Comparison of ENCODE assay signal across 18 cellular contexts in the genomic region with DNA sequence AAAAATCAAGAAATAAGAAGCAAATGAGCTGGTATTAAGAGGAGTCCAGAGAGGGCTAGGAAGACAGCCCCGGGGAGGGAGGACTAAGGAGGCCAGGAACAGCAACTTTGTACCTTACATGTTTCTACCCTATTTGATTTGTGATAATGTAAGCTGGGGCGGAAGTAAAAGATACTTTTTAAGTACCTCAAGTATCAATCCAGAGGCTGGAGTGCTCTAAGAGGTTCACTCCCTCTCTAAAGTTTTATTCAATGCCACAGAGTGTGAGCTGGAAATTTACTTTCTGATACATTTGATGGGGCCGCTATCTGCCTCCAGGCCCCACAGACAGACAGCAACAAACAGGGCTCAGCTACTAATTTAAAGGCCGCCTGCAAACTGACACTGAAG. TPM values are rescaled to one million over a fixed set of nuclear protein-coding genes. Genes with fewer than 3 reads are reported as not detected.
DNase-seq lines count a peak whose midpoint lies in the region; ATAC-seq and TF ChIP-seq lines count a peak whose summit lies in the region.
"Had no signal": no experiment of that assay in that cellular context is flagged by ENCODE, and none has a peak within 500 bp of the region (broad histone marks: within the 10 kb centered on the region; RNA-seq: fewer than 3 reads in every experiment).

No MANE protein-coding gene starts in this region.

- ATAC-seq in WTC11 (no peak), lower lobe of right lung (peak; percentile 49 to 73), upper lobe of left lung (ENCODE audit: low FRiP score in 2 of 2) (no peak), GM18520 (IDR thresholded peaks at IDR 0.05; ENCODE audit: unreplicated experiment) (no peak)
- ATAC-seq: gastroesophageal sphincter had no signal

- H3K27ac ChIP-seq in lower lobe of right lung = peak overlapping the region; percentile 53
- H3K27ac ChIP-seq in upper lobe of left lung = peak overlapping the region in 3 of 4 donors; percentile 89 to 95 (median 94)
- H3K27ac ChIP-seq: ascending aorta had no signal

- no peaks in the 10 kb centered on the region for H3K27me3 ChIP-seq in lower lobe of right lung (ENCODE audit: low read depth)
- H3K27me3 ChIP-seq in upper lobe of left lung = no peaks in the 10 kb centered on the region
- H3K27me3 ChIP-seq: ascending aorta, esophagus squamous epithelium, gastroesophageal sphincter had no signal

- peak overlapping the region; percentile 47 for H3K27ac Mint-ChIP-seq in activated naive CD4-positive, alpha-beta T cell treated with anti-CD3 and anti-CD28 coated beads, Interleukin-2, amount 50 U/mL, for 24 hours
- peak overlapping the region; percentile 57; the same call in 1 of the 2 replicates for H3K27ac Mint-ChIP-seq in WTC11

- H3K4me1 ChIP-seq in lower lobe of right lung = peaks cover 84% of the 10 kb centered on the region
- H3K4me1 ChIP-seq in upper lobe of left lung = peaks cover 64 to 82% (median 68%) of the 10 kb centered on the region in 4 donors

- CTCF ChIA-PET in WTC11 (lab: Charles Lee) = no interaction called here

- H3K9me3 Mint-ChIP-seq in activated naive CD4-positive, alpha-beta T cell treated with anti-CD3 and anti-CD28 coated beads, Interleukin-2, amount 50 U/mL, for 24 hours = no peaks in the 10 kb centered on the region
- no peaks in the 10 kb centered on the region for H3K9me3 Mint-ChIP-seq in WTC11
- H3K9me3 Mint-ChIP-seq: neural crest cell had no signal

- 66 to 76% methylated on average over 4 of the region's 4 CpGs for WGBS in upper lobe of left lung, 2 donors

- peaks cover 41% of the 10 kb centered on the region for H3K36me3 ChIP-seq in lower lobe of right lung
- peaks cover 0 to 48% (median 16%) of the 10 kb centered on the region in 4 donors for H3K36me3 ChIP-seq in upper lobe of left lung

- POLR2A ChIA-PET in WTC11 (lab: Charles Lee) = no interaction called here

- peaks cover 6% of the 10 kb centered on the region for H3K36me3 Mint-ChIP-seq in activated naive CD4-positive, alpha-beta T cell treated with anti-CD3 and anti-CD28 coated beads, Interleukin-2, amount 50 U/mL, for 24 hours
- H3K36me3 Mint-ChIP-seq in WTC11 = peaks cover 43% of the 10 kb centered on the region

- no peak for DNase-seq in activated naive CD4-positive, alpha-beta T cell treated with Interleukin-2 at 50 U/mL for 16 hours
- DNase-seq in WTC11 (ENCODE audit: low spot score) = no peak
- no peak for DNase-seq in lower lobe of right lung
- DNase-seq in upper lobe of left lung = no peak
- no peak for DNase-seq in H4 (ENCODE audit: low spot score)
- DNase-seq in NCI-H1092 (lab: John Stamatoyannopoulos, UW) = no peak
- DNase-seq: activated effector memory CD4-positive, alpha-beta T cell treated with Interleukin-2 at 50 U/mL for 16 hours; effector memory CD4-positive, alpha-beta T cell; esophagus squamous epithelium; NCI-H1105 treated with DMSO at 0.1 percent for 48 hours; NCI-H2107; SK-N-SH; T-helper 9 cell had no signal

- no peak for TF ChIP-seq EP300 in upper lobe of left lung (IDR thresholded peaks at IDR 0.05)

- H3K27me3 Mint-ChIP-seq in activated naive CD4-positive, alpha-beta T cell treated with anti-CD3 and anti-CD28 coated beads, Interleukin-2, amount 50 U/mL, for 24 hours = no peaks in the 10 kb centered on the region
- no peaks in the 10 kb centered on the region for H3K27me3 Mint-ChIP-seq in WTC11 (ENCODE audit: low read depth)

- H3K4me3 ChIP-seq in lower lobe of right lung = no peak overlapping the region
- H3K4me3 ChIP-seq in upper lobe of left lung = no peak overlapping the region
- H3K4me3 ChIP-seq: ascending aorta, esophagus squamous epithelium, gastroesophageal sphincter had no signal

- TF ChIP-seq CTCF in WTC11 (IDR thresholded peaks at IDR 0.05) (no peak), lower lobe of right lung (IDR thresholded peaks at IDR 0.05) (no peak), upper lobe of left lung (IDR thresholded peaks at IDR 0.05) (no peak)

- intact Hi-C loops in lower lobe of right lung (cut with DNase I) = no loop called here

- TF ChIP-seq POLR2A in upper lobe of left lung (IDR thresholded peaks at IDR 0.05) = no peak

- H3K4me3 Mint-ChIP-seq in activated naive CD4-positive, alpha-beta T cell treated with anti-CD3 and anti-CD28 coated beads, Interleukin-2, amount 50 U/mL, for 24 hours = no peak overlapping the region
- no peak overlapping the region for H3K4me3 Mint-ChIP-seq in WTC11
- H3K4me3 Mint-ChIP-seq: neural crest cell had no signal

- H3K4me1 Mint-ChIP-seq in activated naive CD4-positive, alpha-beta T cell treated with anti-CD3 and anti-CD28 coated beads, Interleukin-2, amount 50 U/mL, for 24 hours = peaks cover 18% of the 10 kb centered on the region
- H3K4me1 Mint-ChIP-seq in WTC11 = peaks cover 39% of the 10 kb centered on the region

- H3K9me3 ChIP-seq in lower lobe of right lung (no peaks in the 10 kb centered on the region), upper lobe of left lung (no peaks in the 10 kb centered on the region)
- H3K9me3 ChIP-seq: ascending aorta, esophagus squamous epithelium, gastroesophageal sphincter, SK-N-SH had no signal

TF ChIP-seq in WTC11, 78 proteins besides CTCF, POLR2A, EP300 and RAD21:
- TF ChIP-seq ERG (CRISPR knock-in tag; IDR thresholded peaks at IDR 0.05) = no peak
- no peak for TF ChIP-seq CBFB (CRISPR knock-in tag; IDR thresholded peaks at IDR 0.05; ENCODE audit: low read depth)
- TF ChIP-seq, protein P1, sequence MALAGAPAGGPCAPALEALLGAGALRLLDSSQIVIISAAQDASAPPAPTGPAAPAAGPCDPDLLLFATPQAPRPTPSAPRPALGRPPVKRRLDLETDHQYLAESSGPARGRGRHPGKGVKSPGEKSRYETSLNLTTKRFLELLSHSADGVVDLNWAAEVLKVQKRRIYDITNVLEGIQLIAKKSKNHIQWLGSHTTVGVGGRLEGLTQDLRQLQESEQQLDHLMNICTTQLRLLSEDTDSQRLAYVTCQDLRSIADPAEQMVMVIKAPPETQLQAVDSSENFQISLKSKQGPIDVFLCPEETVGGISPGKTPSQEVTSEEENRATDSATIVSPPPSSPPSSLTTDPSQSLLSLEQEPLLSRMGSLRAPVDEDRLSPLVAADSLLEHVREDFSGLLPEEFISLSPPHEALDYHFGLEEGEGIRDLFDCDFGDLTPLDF (CRISPR knock-in tag; IDR thresholded peaks at IDR 0.05) = no peak
- TF ChIP-seq NFATC4 (CRISPR knock-in tag; IDR thresholded peaks at IDR 0.05) = no peak
- no peak for TF ChIP-seq PREB (CRISPR knock-in tag; IDR thresholded peaks at IDR 0.05; ENCODE audit: borderline replicate concordance)
- TF ChIP-seq SOX15 (CRISPR knock-in tag; IDR thresholded peaks at IDR 0.05) = no peak
- TF ChIP-seq CREB1 (CRISPR knock-in tag; IDR thresholded peaks at IDR 0.05) = no peak
- TF ChIP-seq FOXP4 (CRISPR knock-in tag; IDR thresholded peaks at IDR 0.05) = no peak
- TF ChIP-seq RELA (CRISPR knock-in tag; IDR thresholded peaks at IDR 0.05; ENCODE audit: borderline replicate concordance) = no peak
- TF ChIP-seq, protein P2, sequence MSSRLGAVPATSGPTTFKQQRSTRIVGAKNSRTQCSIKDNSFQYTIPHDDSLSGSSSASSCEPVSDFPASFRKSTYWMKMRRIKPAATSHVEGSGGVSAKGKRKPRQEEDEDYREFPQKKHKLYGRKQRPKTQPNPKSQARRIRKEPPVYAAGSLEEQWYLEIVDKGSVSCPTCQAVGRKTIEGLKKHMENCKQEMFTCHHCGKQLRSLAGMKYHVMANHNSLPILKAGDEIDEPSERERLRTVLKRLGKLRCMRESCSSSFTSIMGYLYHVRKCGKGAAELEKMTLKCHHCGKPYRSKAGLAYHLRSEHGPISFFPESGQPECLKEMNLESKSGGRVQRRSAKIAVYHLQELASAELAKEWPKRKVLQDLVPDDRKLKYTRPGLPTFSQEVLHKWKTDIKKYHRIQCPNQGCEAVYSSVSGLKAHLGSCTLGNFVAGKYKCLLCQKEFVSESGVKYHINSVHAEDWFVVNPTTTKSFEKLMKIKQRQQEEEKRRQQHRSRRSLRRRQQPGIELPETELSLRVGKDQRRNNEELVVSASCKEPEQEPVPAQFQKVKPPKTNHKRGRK (CRISPR knock-in tag; IDR thresholded peaks at IDR 0.05; ENCODE audit: borderline replicate concordance) = no peak
- TF ChIP-seq TP53 (CRISPR knock-in tag; IDR thresholded peaks at IDR 0.05) = no peak

RNA-seq across cellular contexts. Expression of gene MLLT1, which starts 11.4 kb away (rescaled TPM):
- 49.9 to 58.2 TPM (median 50.2 TPM) in 3 replicates for total RNA-seq in WTC11 (2021)
- 61.9 TPM for total RNA-seq in lower lobe of right lung
- total RNA-seq in upper lobe of left lung = 10 to 100 TPM; 22.1 to 98.9 (median 49.3) TPM
- 8.1 and 9.6 TPM in 2 replicates for total RNA-seq in H4 (2014; rRNA removed; shearing (Covaris generic))

Comparison
In these comparisons a context has a peak if more than half of its experiments do, and no peak if none do; other contexts are left out.
1. ATAC-seq: peak in lower lobe of right lung (2 of 2); none in WTC11 (single experiment), upper lobe of left lung (0 of 2) and GM18520 (single experiment).